ENCODE assay signal across 12 cellular contexts in the genomic region with DNA sequence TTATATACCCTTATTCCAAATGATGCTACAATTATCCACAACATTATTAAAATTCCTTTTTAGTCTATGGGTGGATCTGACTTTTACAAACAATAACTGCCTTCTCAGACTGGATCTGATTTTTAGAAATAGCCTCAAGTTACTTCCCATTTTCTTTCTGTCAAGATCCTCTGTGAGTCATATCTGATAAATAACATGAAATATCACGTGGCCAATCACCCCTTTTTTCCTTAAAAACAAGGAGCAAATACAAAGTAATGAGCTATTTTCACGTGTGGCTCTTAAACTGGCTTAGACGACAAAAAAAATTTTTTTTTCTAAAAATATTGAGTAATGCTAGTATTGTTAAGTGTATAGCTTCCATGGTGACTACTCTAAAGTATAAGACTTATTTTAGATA. TPM values are rescaled to one million over a fixed set of nuclear protein-coding genes. Genes with fewer than 3 reads are reported as not detected.
A peak's percentile ranks its signal among the peaks of the same experiment; 100 is the strongest.
DNase-seq lines count a peak whose midpoint lies in the region; ATAC-seq, FAIRE-seq and TF ChIP-seq lines count a peak whose summit lies in the region.
"Had no signal": no experiment of that assay in that cellular context is flagged by ENCODE, and none has a peak within 500 bp of the region (broad histone marks: within the 10 kb centered on the region; RNA-seq: fewer than 3 reads in every experiment).

No MANE protein-coding gene starts in this region.

- in situ Hi-C loops in K562 (cut with MboI): no loop called here

- DNase-seq in EL: peak; percentile 27
- DNase-seq in MV-4-11 (lab: John Stamatoyannopoulos, UW): peak; percentile 66
- DNase-seq in K562 (ENCODE audit: extremely low read depth in 1 of 4, low spot score in 3 of 4): peak in 2 of 4 experiments; percentile 14 to 26
- DNase-seq in smooth muscle cell (lab: John Stamatoyannopoulos, UW; ENCODE audit: unreplicated experiment): no peak
- no peak for DNase-seq in GM03348 (ENCODE audit: low spot score)
- DNase-seq in H7: no peak
- DNase-seq in NCI-H510A treated with DMSO at 0.1 percent for 48 hours (lab: John Stamatoyannopoulos, UW): no peak
- DNase-seq: anterior cingulate cortex; NCI-H2107; stimulated activated CD4-positive, alpha-beta T cell treated with anti-CD3 and anti-CD28 coated beads, Interleukin-2, amount 100 ng/mL, for 24 hours; stimulated activated naive CD8-positive, alpha-beta T cell treated with anti-CD3 and anti-CD28 coated beads, Interleukin-15, Interleukin-2, amounts not matched to agents 100 U/mL and 50 U/mL, for 24 hours had no signal

- H3K27me3 ChIP-seq in K562 (ENCODE audit: control insufficient read depth in 2 of 2, insufficient read depth in 2 of 2, low read length in 2 of 2) (no peaks in the 10 kb centered on the region), smooth muscle cell (ENCODE audit: low read depth) (no peaks in the 10 kb centered on the region), H7 (ENCODE audit: control insufficient read depth, insufficient read depth, low read length) (no peaks in the 10 kb centered on the region)

- no peak for FAIRE-seq in K562 (lab: Jason Lieb, UNC)
- FAIRE-seq: D721Med had no signal

- BruUV-seq in K562 (replicated peaks; lab: Mats Ljungman, UMichigan): no TSS peak

- TF ChIP-seq CTCF in K562 (IDR thresholded peaks at IDR 0.05 in 2 of 3, conservative IDR thresholded peaks at IDR 0.05 in 1 of 3; ENCODE audit: insufficient read depth in 2 of 3, low read depth in 1 of 3, low read length in 3 of 3) (no peak), smooth muscle cell (IDR thresholded peaks at IDR 0.05; ENCODE audit: borderline replicate concordance, insufficient read depth, poor library complexity, severe bottlenecking) (no peak)

- no peak overlapping the region for H3K9ac ChIP-seq in K562 (ENCODE audit: insufficient read depth in 1 of 2, low read depth in 2 of 2, low read length in 2 of 2)
- no peak overlapping the region for H3K9ac ChIP-seq in smooth muscle cell (ENCODE audit: low read depth)

- CTCF ChIA-PET in K562 (lab: Yijun Ruan, JAX; ENCODE audit: low intra/inter-chr PET ratio): no interaction called here

- POLR2A ChIA-PET in K562 (lab: Yijun Ruan, JAX): no interaction called here

- peaks cover 8% of the 10 kb centered on the region for H3F3A ChIP-seq in smooth muscle cell (ENCODE audit: low read depth)

- ATAC-seq in K562: peak; percentile 20; the same call in 2 of the 3 replicates
- ATAC-seq: stimulated activated naive CD8-positive, alpha-beta T cell treated with anti-CD3 and anti-CD28 coated beads, Interleukin-15, Interleukin-2, amounts not matched to agents 100 U/mL and 50 U/mL, for 24 hours had no signal

- 9% methylated on average over 3 of the region's 3 CpGs for WGBS in K562 (ENCODE audit: insufficient coverage, low coverage, missing lambda C conversion rate)
- 64% methylated on average over 3 of the region's 3 CpGs for WGBS in smooth muscle cell (ENCODE audit: low lambda C conversion rate)

- H3K36me3 ChIP-seq in K562 (ENCODE audit: control insufficient read depth, insufficient read depth, low read length) (no peaks in the 10 kb centered on the region), smooth muscle cell (ENCODE audit: low read depth) (no peaks in the 10 kb centered on the region), H7 (replicated peaks; ENCODE audit: control insufficient read depth, insufficient read depth, low read length) (no peaks in the 10 kb centered on the region)

- no peak for TF ChIP-seq POLR2A in K562 (conservative IDR thresholded peaks at IDR 0.05)

- H4K20me1 ChIP-seq in K562 (replicated peaks; ENCODE audit: control insufficient read depth, insufficient read depth, low read length) (no peaks in the 10 kb centered on the region), smooth muscle cell (ENCODE audit: low read depth) (peaks cover 29% of the 10 kb centered on the region)

- intact Hi-C loops in K562 (cut with micrococcal nuclease): no loop called here

- H3K27ac ChIP-seq in K562 (ENCODE audit: extremely low read depth, low read depth, low read length) (no peak overlapping the region), smooth muscle cell (ENCODE audit: low read depth) (peak overlapping the region; percentile 62)

- no peaks in the 10 kb centered on the region for H3K9me3 ChIP-seq in K562 (replicated peaks; ENCODE audit: control insufficient read depth, insufficient read depth, low read depth, low read length)
- no peaks in the 10 kb centered on the region for H3K9me3 ChIP-seq in smooth muscle cell (replicated peaks; ENCODE audit: low read depth)

- H3K4me3 ChIP-seq in K562 (no peak overlapping the region), smooth muscle cell (no peak overlapping the region), H7 (ENCODE audit: insufficient read depth, low read depth, low read length) (no peak overlapping the region)

- H2AFZ ChIP-seq in K562 (ENCODE audit: low read depth, low read length) (no peak overlapping the region), smooth muscle cell (ENCODE audit: low read depth) (no peak overlapping the region)

- H3K4me1 ChIP-seq in K562 (replicated peaks in 1 of 2; ENCODE audit: control insufficient read depth in 2 of 2, insufficient read depth in 2 of 2, low read length in 2 of 2) (peaks cover 3 to 20% of the 10 kb centered on the region in 2 experiments; a peak in 4 of 5 replicates), smooth muscle cell (ENCODE audit: low read depth) (peaks cover 43% of the 10 kb centered on the region)

- H3K79me2 ChIP-seq in K562 (ENCODE audit: control insufficient read depth, insufficient read depth, low read length) (peaks cover 67% of the 10 kb centered on the region), smooth muscle cell (ENCODE audit: low read depth) (peaks cover 85% of the 10 kb centered on the region)

- no peaks in the 10 kb centered on the region for H3K9me1 ChIP-seq in K562 (ENCODE audit: control insufficient read depth, insufficient read depth, low read length)

- no peak overlapping the region for H3K4me2 ChIP-seq in K562 (ENCODE audit: insufficient read depth, low read length)
- H3K4me2 ChIP-seq in smooth muscle cell: no peak overlapping the region

- TF ChIP-seq EP300 in K562 (IDR thresholded peaks at IDR 0.05; ENCODE audit: low read length): no peak

- no peak for TF ChIP-seq RAD21 in K562 (CRISPR knock-in tag; conservative IDR thresholded peaks at IDR 0.05 in 1 of 2, IDR thresholded peaks at IDR 0.05 in 1 of 2)

TF ChIP-seq in K562, 482 proteins besides CTCF, POLR2A, EP300 and RAD21 (continues in another document):
- TF ChIP-seq RCOR1 (IDR thresholded peaks at IDR 0.05; ENCODE audit: borderline replicate concordance in 1 of 2, low read depth in 2 of 2, low read length in 2 of 2) (0 out of 4 replicates have a peak, but pooled peaks of 1 of the 2 experiments have one; percentile 6), FOSL1 (tag; conservative IDR thresholded peaks at IDR 0.05) (peak; percentile 97), SMARCE1 (IDR thresholded peaks at IDR 0.05) (peak; percentile 85; the same call in 1 of the 2 replicates), SMARCA4 (IDR thresholded peaks at IDR 0.05) (peak; percentile 77), JUN (IDR thresholded peaks at IDR 0.05; ENCODE audit: borderline replicate concordance, low read depth, low read length) (peak; percentile 81), JUN (CRISPR knock-in tag; IDR thresholded peaks at IDR 0.05; ENCODE audit: borderline replicate concordance) (no peak)
- TF ChIP-seq, protein P1, sequence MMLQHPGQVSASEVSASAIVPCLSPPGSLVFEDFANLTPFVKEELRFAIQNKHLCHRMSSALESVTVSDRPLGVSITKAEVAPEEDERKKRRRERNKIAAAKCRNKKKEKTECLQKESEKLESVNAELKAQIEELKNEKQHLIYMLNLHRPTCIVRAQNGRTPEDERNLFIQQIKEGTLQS (IDR thresholded peaks at IDR 0.05): peak; percentile 76
- TF ChIP-seq, protein P1 (CRISPR knock-in tag; conservative IDR thresholded peaks at IDR 0.05): no peak

RNA-seq across cellular contexts. Expression of a gene that starts 6.7 kb away (rescaled TPM):
- total RNA-seq in K562 (2011; cell fraction: chromatin; rRNA removed; ENCODE audit: low replicate concordance): 3.4 and 10.9 TPM in 2 replicates
- 4.5 TPM in 2 replicates for total RNA-seq in K562 (2011; cell fraction: nucleolus; rRNA removed)
- total RNA-seq in K562 (2011; cell fraction: nucleoplasm; rRNA removed): 5.6 and 9.8 TPM in 2 replicates
- total RNA-seq in K562 (2014; rRNA removed) (11.6 and 12.9 TPM in 2 replicates), K562 (2014; rRNA removed; fragmentation: Illumina TruSeq; extraction: Trizol) (12.1 and 13.1 TPM in 2 replicates), K562 (2015; rRNA removed; fragmentation: Illumina TruSeq; extraction: Trizol) (7.5 and 7.7 TPM in 2 replicates), K562 (2021) (15.7 and 19.2 TPM in 2 replicates), smooth muscle cell (59.2 and 61.0 TPM in 2 replicates)
- polyA plus RNA-seq in K562 (2011; rRNA removed) (16.0 and 16.6 TPM in 2 replicates), K562 (2014; fragmentation: Illumina TruSeq; extraction: Trizol) (10.8 and 12.5 TPM in 2 replicates), K562 (2014; fragmentation: Nextera tagmentation; extraction: Ambion mirVana) (1 to 10 TPM; 3.3 to 3.9 TPM), K562 (2014; rRNA removed) (9.2 and 12.5 TPM in 2 replicates), smooth muscle cell (16.2 and 18.6 TPM in 2 replicates)
- 7.9 and 9.6 TPM in 2 replicates for polyA plus RNA-seq in K562 (2011; cell fraction: cytosol; rRNA removed)
- polyA plus RNA-seq in K562 (2011; cell fraction: nucleus; rRNA removed): 5.6 and 9.5 TPM in 2 replicates
- polyA plus RNA-seq in K562 (2012): 7.5 and 9.0 TPM in 2 replicates
- 22.7 and 28.5 TPM in 2 replicates for polyA minus RNA-seq in K562 (2011; rRNA and poly(A)+ RNA removed)
- polyA minus RNA-seq in K562 (2011; cell fraction: cytosol; rRNA and poly(A)+ RNA removed): 9.3 and 11.4 TPM in 2 replicates
- 14.3 and 21.9 TPM in 2 replicates for polyA minus RNA-seq in K562 (2011; cell fraction: nucleus; rRNA and poly(A)+ RNA removed)
- total RNA-seq in H7 (2014; rRNA removed; shearing (Covaris generic)): 37.3 and 50.6 TPM in 2 replicates

Comparison
In these comparisons a context has a peak if more than half of its experiments do, and no peak if none do; other contexts are left out.
1. DNase-seq: peak in EL (single experiment) and MV-4-11 (single experiment); none in smooth muscle cell (single experiment), GM03348 (single experiment), H7 (single experiment) and NCI-H510A treated with DMSO at 0.1 percent for 48 hours (single experiment).